2 cellular contexts compared by ENCODE assay signal in genomic region chr6:63245420-63245819, GRCh38.
TF ChIP-seq lines count a peak whose summit lies in the region.

No MANE protein-coding gene starts in this region.

TF ChIP-seq in IMR-90, 13 proteins besides CTCF, POLR2A, EP300 and RAD21:
- TF ChIP-seq CEBPB (IDR thresholded peaks at IDR 0.05; ENCODE audit: low read depth, low read length) (peak; percentile 60), MXI1 (IDR thresholded peaks at IDR 0.05; ENCODE audit: borderline replicate concordance, low read depth, low read length) (no peak), SMC3 (IDR thresholded peaks at IDR 0.05; ENCODE audit: low read depth, low read length) (no peak)

TF ChIP-seq in H1, 55 proteins besides CTCF, POLR2A, EP300 and RAD21:
- TF ChIP-seq EZH2 (IDR thresholded peaks at IDR 0.05; ENCODE audit: low read depth, low read length, severe bottlenecking) (no peak), CEBPB (IDR thresholded peaks at IDR 0.05; ENCODE audit: low read depth, low read length) (0 out of 2 replicates have a peak, but pooled peaks have one; percentile 22)
